18 cellular contexts compared by ENCODE assay signal in the genomic region with DNA sequence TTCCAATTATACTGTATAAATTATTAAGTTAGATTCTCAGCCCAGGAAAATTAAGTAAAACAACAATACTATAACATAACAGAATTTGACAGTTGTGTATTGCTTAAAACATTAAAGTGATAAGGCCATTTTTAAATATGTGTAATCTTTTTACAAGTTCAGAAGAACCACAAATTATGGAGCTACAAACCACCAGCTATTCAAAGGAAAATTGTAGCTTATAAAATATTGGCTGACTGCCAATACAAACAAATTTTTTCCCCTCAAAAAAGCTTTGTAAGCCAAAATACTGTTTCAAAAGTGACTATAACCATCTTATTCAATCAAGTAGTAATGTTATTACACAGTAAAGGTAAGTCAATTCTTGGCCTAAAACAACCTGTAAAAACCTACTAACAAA. TPM values are rescaled to one million over a fixed set of nuclear protein-coding genes. Genes with fewer than 3 reads are reported as not detected.
DNase-seq lines count a peak whose midpoint lies in the region; ATAC-seq, FAIRE-seq and TF ChIP-seq lines count a peak whose summit lies in the region.
"Had no signal": no experiment of that assay in that cellular context is flagged by ENCODE, and none has a peak within 500 bp of the region (broad histone marks: within the 10 kb centered on the region; RNA-seq: fewer than 3 reads in every experiment).

No MANE protein-coding gene starts in this region.

- H3K4me3 Mint-ChIP-seq in activated B cell treated with CpG ODN at 0.5 μM for 24 hours, result no peak overlapping the region
- H3K4me3 Mint-ChIP-seq: activated naive CD8-positive, alpha-beta T cell treated with anti-CD3 and anti-CD28 coated beads, Interleukin-2, amount 10 ng/mL, durations not matched to agents 7 days and 5 days; activated T-helper 17 cell treated with anti-CD3 and anti-CD28 coated beads, Interleukin-2, amount 50 U/mL, for 72 hours; dendritic cell treated with granulocyte-macrophage colony-stimulating factor and Interleukin-4, amounts not matched to agents 40 ng/mL and 50 ng/mL, for 4 days had no signal

- intact Hi-C loops in activated B cell treated with CpG ODN at 0.5 μM for 24 hours (cut with micrococcal nuclease) (no loop called here), lower leg skin (cut with DNase I; ENCODE audit: low total_unique reads) (no loop called here)

- H3K4me3 ChIP-seq in fibroblast of the aortic adventitia (ENCODE audit: low read depth, low read length) (no peak overlapping the region), lower leg skin (ENCODE audit: low read depth, poor library complexity, severe bottlenecking) (no peak overlapping the region), right atrium auricular region (no peak overlapping the region)
- H3K4me3 ChIP-seq: breast epithelium, spleen, upper lobe of left lung had no signal

- DNase-seq in H54 (ENCODE audit: insufficient read length, low spot score) (no peak), M059J (ENCODE audit: low read depth) (peak; percentile 29), activated B cell treated with CpG ODN at 0.5 μM for 24 hours (no peak), fibroblast of the aortic adventitia (ENCODE audit: low read depth) (peak; percentile 7), lower leg skin (ENCODE audit: low spot score in 2 of 2) (no peak), right atrium auricular region (ENCODE audit: low spot score) (no peak)
- DNase-seq: activated naive CD8-positive, alpha-beta T cell treated with anti-CD3 and anti-CD28 coated beads, Interleukin-2, amount 10 ng/mL, durations not matched to agents 7 days and 5 days; left colon; NCI-H748 treated with DMSO at 0.1 percent for 48 hours; spleen; upper lobe of left lung had no signal

- TF ChIP-seq CTCF in activated B cell treated with CpG ODN at 0.5 μM for 24 hours (IDR thresholded peaks at IDR 0.05), result no peak
- TF ChIP-seq CTCF in fibroblast of the aortic adventitia (IDR thresholded peaks at IDR 0.05; ENCODE audit: insufficient read depth, low read length), result no peak
- no peak for TF ChIP-seq CTCF in lower leg skin (IDR thresholded peaks at IDR 0.05)
- no peak for TF ChIP-seq CTCF in right atrium auricular region (IDR thresholded peaks at IDR 0.05)

- H3K9me3 ChIP-seq in right atrium auricular region, result no peaks in the 10 kb centered on the region
- H3K9me3 ChIP-seq: breast epithelium, spleen, upper lobe of left lung had no signal

- TF ChIP-seq POLR2A in H54 (IDR thresholded peaks at IDR 0.05; ENCODE audit: low read depth, low read length) (no peak), lower leg skin (IDR thresholded peaks at IDR 0.05) (no peak)

- H3K36me3 ChIP-seq in right atrium auricular region, result no peaks in the 10 kb centered on the region
- H3K36me3 ChIP-seq: breast epithelium, spleen, upper lobe of left lung had no signal

- peak overlapping the region; percentile 25 for H3K27ac Mint-ChIP-seq in activated B cell treated with CpG ODN at 0.5 μM for 24 hours
- H3K27ac Mint-ChIP-seq: activated naive CD8-positive, alpha-beta T cell treated with anti-CD3 and anti-CD28 coated beads, Interleukin-2, amount 10 ng/mL, durations not matched to agents 7 days and 5 days; activated T-helper 17 cell treated with anti-CD3 and anti-CD28 coated beads, Interleukin-2, amount 50 U/mL, for 72 hours; dendritic cell treated with granulocyte-macrophage colony-stimulating factor and Interleukin-4, amounts not matched to agents 40 ng/mL and 50 ng/mL, for 4 days had no signal

- no peaks in the 10 kb centered on the region for H3K27me3 Mint-ChIP-seq in activated B cell treated with CpG ODN at 0.5 μM for 24 hours
- H3K27me3 Mint-ChIP-seq: activated naive CD8-positive, alpha-beta T cell treated with anti-CD3 and anti-CD28 coated beads, Interleukin-2, amount 10 ng/mL, durations not matched to agents 7 days and 5 days; activated T-helper 17 cell treated with anti-CD3 and anti-CD28 coated beads, Interleukin-2, amount 50 U/mL, for 72 hours; dendritic cell treated with granulocyte-macrophage colony-stimulating factor and Interleukin-4, amounts not matched to agents 40 ng/mL and 50 ng/mL, for 4 days had no signal

- no peak overlapping the region for H3K27ac ChIP-seq in right atrium auricular region
- H3K27ac ChIP-seq: breast epithelium, spleen, upper lobe of left lung had no signal

- no peaks in the 10 kb centered on the region for H3K27me3 ChIP-seq in right atrium auricular region
- H3K27me3 ChIP-seq: breast epithelium, spleen, upper lobe of left lung had no signal

- H3K4me1 Mint-ChIP-seq in activated B cell treated with CpG ODN at 0.5 μM for 24 hours, result peaks cover 82% of the 10 kb centered on the region

- peaks cover 2% of the 10 kb centered on the region for H3K9me3 Mint-ChIP-seq in activated B cell treated with CpG ODN at 0.5 μM for 24 hours
- H3K9me3 Mint-ChIP-seq: activated naive CD8-positive, alpha-beta T cell treated with anti-CD3 and anti-CD28 coated beads, Interleukin-2, amount 10 ng/mL, durations not matched to agents 7 days and 5 days; activated T-helper 17 cell treated with anti-CD3 and anti-CD28 coated beads, Interleukin-2, amount 50 U/mL, for 72 hours; dendritic cell treated with granulocyte-macrophage colony-stimulating factor and Interleukin-4, amounts not matched to agents 40 ng/mL and 50 ng/mL, for 4 days had no signal

- FAIRE-seq in H54 (lab: Jason Lieb, UNC), result peak; percentile 87

- H3K36me3 Mint-ChIP-seq in activated B cell treated with CpG ODN at 0.5 μM for 24 hours (ENCODE audit: low read depth), result peaks cover 22% of the 10 kb centered on the region

- peaks cover 0 to 2% of the 10 kb centered on the region in 2 donors for H3K4me1 ChIP-seq in right atrium auricular region
- H3K4me1 ChIP-seq: breast epithelium had no signal

- no peak for ATAC-seq in activated B cell treated with CpG ODN at 0.5 μM for 24 hours (ENCODE audit: low read depth)
- ATAC-seq in GM21515 (IDR thresholded peaks at IDR 0.05; ENCODE audit: unreplicated experiment), result no peak
- no peak for ATAC-seq in HG02852 (IDR thresholded peaks at IDR 0.05; ENCODE audit: unreplicated experiment)
- ATAC-seq: activated T-helper 17 cell treated with anti-CD3 and anti-CD28 coated beads, Interleukin-2, amount 50 U/mL, for 72 hours; left colon; Panc1; SK-N-SH treated with all-trans-retinoic acid at 6 μM for 48 hours had no signal

- POLR2A ChIA-PET in activated B cell treated with CpG ODN at 0.5 μM for 24 hours (lab: Charles Lee), result no interaction called here

- CTCF ChIA-PET in activated B cell treated with CpG ODN at 0.5 μM for 24 hours (lab: Charles Lee), result no interaction called here

RNA-seq across cellular contexts. Expression of a gene that starts 21.9 kb away (rescaled TPM):
- total RNA-seq in M059J (2014; rRNA removed; shearing (Covaris generic)), result 13.3 and 17.9 TPM in 2 replicates
- total RNA-seq in activated B cell treated with CpG ODN at 0.5 μM for 24 hours, result 124 and 127 TPM in 2 replicates
- total RNA-seq in fibroblast of the aortic adventitia (ENCODE audit: low replicate concordance), result 2.6 and 8.7 TPM in 2 replicates
- total RNA-seq in lower leg skin, result 10 to 100 TPM in 1 of 4 donors, 1 to 10 TPM in 3; 6.5 to 11.8 (median 8.8) TPM
- 10 to 100 TPM; 10.0 to 12.6 TPM for total RNA-seq in right atrium auricular region

Comparison
In these comparisons a context has a peak if more than half of its experiments do, and no peak if none do; other contexts are left out.
1. DNase-seq: peak in M059J (single experiment) and fibroblast of the aortic adventitia (single experiment); none in H54 (single experiment), activated B cell treated with CpG ODN at 0.5 μM for 24 hours (single experiment), lower leg skin (0 of 2) and right atrium auricular region (single experiment).